In the genomic region with DNA sequence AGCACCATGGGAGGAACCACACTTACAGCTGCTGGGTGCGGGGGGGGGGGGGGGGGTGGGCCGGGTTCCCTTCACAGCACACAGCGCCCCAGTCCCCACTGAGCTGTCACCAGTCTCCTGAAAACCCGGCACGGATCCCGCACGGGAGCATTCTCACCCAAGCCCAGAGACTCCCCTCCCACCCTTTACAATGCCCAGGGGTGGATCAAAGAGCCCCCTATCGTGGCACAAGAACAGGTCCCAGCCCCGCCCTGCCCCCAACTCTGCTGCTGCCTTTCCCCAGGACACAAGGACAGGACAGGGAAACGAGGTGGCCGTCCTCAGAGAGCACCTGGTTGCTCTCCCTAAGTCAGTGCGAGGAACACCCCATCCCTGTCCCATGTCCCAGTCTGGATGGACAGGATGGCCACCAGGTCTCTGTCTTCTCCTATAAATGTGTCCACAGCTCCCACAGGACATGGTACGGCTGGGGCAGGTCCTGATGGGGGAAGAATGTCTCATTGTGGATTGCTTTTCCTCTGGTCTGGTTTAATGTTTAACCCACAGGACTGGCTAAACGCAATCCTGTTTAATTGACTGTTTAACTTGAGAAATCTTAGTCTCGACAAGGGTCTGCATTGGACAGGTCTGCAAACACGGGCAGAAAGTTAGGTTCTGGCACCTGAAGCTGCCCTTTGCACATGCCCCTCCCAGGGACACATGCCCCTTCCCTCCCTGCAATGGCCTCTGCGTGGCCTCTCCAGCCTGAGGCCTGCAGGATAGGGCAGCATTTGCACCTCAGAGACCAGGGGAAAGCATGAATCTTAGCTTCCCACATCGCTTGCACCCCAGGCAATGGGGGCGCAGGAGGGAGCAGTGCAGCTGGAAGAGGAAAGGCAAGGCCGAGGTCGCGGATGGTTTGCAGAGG, we compare ENCODE assay signal across 19 cellular contexts. TPM values are rescaled to one million over a fixed set of nuclear protein-coding genes. Genes with fewer than 3 reads are reported as not detected.
DNase-seq lines count a peak whose midpoint lies in the region; ATAC-seq and TF ChIP-seq lines count a peak whose summit lies in the region.
"Had no signal": no experiment of that assay in that cellular context is flagged by ENCODE, and none has a peak within 500 bp of the region (broad histone marks: within the 10 kb centered on the region; RNA-seq: fewer than 3 reads in every experiment).

No MANE protein-coding gene starts in this region.

- no peaks in the 10 kb centered on the region for H3K9me3 Mint-ChIP-seq in progenitor cell of endocrine pancreas (ENCODE audit: low read depth)
- H3K9me3 Mint-ChIP-seq: activated CD4-positive, alpha-beta T cell treated with anti-CD3 and anti-CD28 coated beads, Interleukin-2, amount 10 ng/mL, durations not matched to agents 24 days and 14 days; natural killer cell treated with Interleukin-12 subunit alpha and Interleukin-12 subunit beta and Interleukin-15 and Interleukin-18, amount 100 ng/mL, for 72 hours had no signal

- peaks cover 2% of the 10 kb centered on the region for H3K27me3 Mint-ChIP-seq in progenitor cell of endocrine pancreas

- DNase-seq in COLO668 (lab: John Stamatoyannopoulos, UW; ENCODE audit: unreplicated experiment) (peak; percentile 44), SW480 (ENCODE audit: low spot score) (peak; percentile 69), left colon (peak; percentile 77 to 79), progenitor cell of endocrine pancreas (ENCODE audit: low spot score, unreplicated experiment) (peak; percentile 55), AG20443 (ENCODE audit: low spot score) (no peak), hypothalamus (lab: John Stamatoyannopoulos, UW) (no peak), ureter (ENCODE audit: low spot score) (no peak)
- DNase-seq in stimulated activated CD4-positive, alpha-beta T cell treated with anti-CD3 and anti-CD28 coated beads, Interleukin-15, amount 100 ng/mL, for 24 hours, result no peak
- DNase-seq: activated CD4-positive, alpha-beta T cell treated with anti-CD3 and anti-CD28 coated beads, Interleukin-2, amount 10 ng/mL, durations not matched to agents 24 days and 14 days; activated naive CD4-positive, alpha-beta T cell treated with Interleukin-2 at 50 U/mL for 16 hours; aorta; cerebellar nuclear complex; GF-D8; Kasumi-1; NCI-H1105 treated with DMSO at 0.1 percent for 48 hours; NCI-H82; stimulated activated naive CD4-positive, alpha-beta T cell treated with Interleukin-2 at 50 U/mL for 16 hours had no signal

- ATAC-seq in left colon, result peak; percentile 86
- ATAC-seq: natural killer cell treated with Interleukin-12 subunit alpha and Interleukin-12 subunit beta and Interleukin-15 and Interleukin-18, amount 100 ng/mL, for 72 hours had no signal

- intact Hi-C loops in left colon (cut with DNase I, micrococcal nuclease), result no loop called here

- no peak for TF ChIP-seq CTCF in progenitor cell of endocrine pancreas (IDR thresholded peaks at IDR 0.05; ENCODE audit: unreplicated experiment)

- H3K27ac Mint-ChIP-seq in progenitor cell of endocrine pancreas, result peak overlapping the region; percentile 97
- H3K27ac Mint-ChIP-seq: activated CD4-positive, alpha-beta T cell treated with anti-CD3 and anti-CD28 coated beads, Interleukin-2, amount 10 ng/mL, durations not matched to agents 24 days and 14 days; natural killer cell treated with Interleukin-12 subunit alpha and Interleukin-12 subunit beta and Interleukin-15 and Interleukin-18, amount 100 ng/mL, for 72 hours had no signal

- H3K36me3 Mint-ChIP-seq in progenitor cell of endocrine pancreas (ENCODE audit: insufficient read depth), result no peaks in the 10 kb centered on the region
- H3K36me3 Mint-ChIP-seq: natural killer cell treated with Interleukin-12 subunit alpha and Interleukin-12 subunit beta and Interleukin-15 and Interleukin-18, amount 100 ng/mL, for 72 hours had no signal

- H3K4me3 Mint-ChIP-seq in progenitor cell of endocrine pancreas (ENCODE audit: low read depth), result peak overlapping the region; percentile 61
- H3K4me3 Mint-ChIP-seq: activated CD4-positive, alpha-beta T cell treated with anti-CD3 and anti-CD28 coated beads, Interleukin-2, amount 10 ng/mL, durations not matched to agents 24 days and 14 days; natural killer cell treated with Interleukin-12 subunit alpha and Interleukin-12 subunit beta and Interleukin-15 and Interleukin-18, amount 100 ng/mL, for 72 hours had no signal

- H3K4me1 Mint-ChIP-seq in progenitor cell of endocrine pancreas (ENCODE audit: low read depth), result peaks cover 44% of the 10 kb centered on the region
- H3K4me1 Mint-ChIP-seq: activated CD4-positive, alpha-beta T cell treated with anti-CD3 and anti-CD28 coated beads, Interleukin-2, amount 10 ng/mL, durations not matched to agents 24 days and 14 days had no signal

RNA-seq across cellular contexts. Expression of gene DACT2, which starts 45.3 kb away (rescaled TPM):
- total RNA-seq in left colon (1 to 10 TPM; 1.9 to 2.5 TPM), progenitor cell of endocrine pancreas (30.5 and 33.2 TPM in 2 replicates), ureter (0.94 TPM)
- total RNA-seq: lung microvascular endothelial cell; natural killer cell treated with Interleukin-12 subunit alpha and Interleukin-12 subunit beta and Interleukin-15 and Interleukin-18, amount 100 ng/mL, for 72 hours had no signal

Comparison
In these comparisons a context has a peak if more than half of its experiments do, and no peak if none do; other contexts are left out.
1. DNase-seq: peak in COLO668 (single experiment), SW480 (single experiment), left colon (2 of 2) and progenitor cell of endocrine pancreas (single experiment); none in stimulated activated CD4-positive, alpha-beta T cell treated with anti-CD3 and anti-CD28 coated beads, Interleukin-15, amount 100 ng/mL, for 24 hours (single experiment), AG20443 (single experiment), hypothalamus (0 of 51) and ureter (single experiment).